In the genomic region with DNA sequence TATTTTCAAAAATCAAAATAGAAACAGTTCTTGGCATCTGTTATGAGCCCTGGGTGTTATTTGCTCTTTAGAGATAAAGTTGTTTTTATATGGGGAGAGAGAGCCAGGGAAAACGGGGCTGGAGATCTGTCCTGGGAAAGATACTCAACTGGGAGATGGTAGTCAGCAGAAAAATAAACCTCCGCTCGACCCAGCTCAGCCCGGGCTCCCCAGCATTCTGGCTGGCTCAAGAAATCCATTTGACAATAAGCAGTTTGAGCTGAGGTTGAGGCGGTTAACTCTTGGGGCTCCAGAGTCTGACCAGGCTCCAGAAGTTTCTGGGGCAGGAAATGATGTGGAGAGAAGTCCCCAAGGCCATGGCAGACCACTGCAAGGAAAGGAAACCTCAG, we compare ENCODE assay signal across 1 cellular context.
TF ChIP-seq lines count a peak whose summit lies in the region.

No MANE protein-coding gene starts in this region.

TF ChIP-seq in HepG2, 621 proteins besides CTCF, POLR2A, EP300 and RAD21 (continued from another document):
- TF ChIP-seq, protein P1, sequence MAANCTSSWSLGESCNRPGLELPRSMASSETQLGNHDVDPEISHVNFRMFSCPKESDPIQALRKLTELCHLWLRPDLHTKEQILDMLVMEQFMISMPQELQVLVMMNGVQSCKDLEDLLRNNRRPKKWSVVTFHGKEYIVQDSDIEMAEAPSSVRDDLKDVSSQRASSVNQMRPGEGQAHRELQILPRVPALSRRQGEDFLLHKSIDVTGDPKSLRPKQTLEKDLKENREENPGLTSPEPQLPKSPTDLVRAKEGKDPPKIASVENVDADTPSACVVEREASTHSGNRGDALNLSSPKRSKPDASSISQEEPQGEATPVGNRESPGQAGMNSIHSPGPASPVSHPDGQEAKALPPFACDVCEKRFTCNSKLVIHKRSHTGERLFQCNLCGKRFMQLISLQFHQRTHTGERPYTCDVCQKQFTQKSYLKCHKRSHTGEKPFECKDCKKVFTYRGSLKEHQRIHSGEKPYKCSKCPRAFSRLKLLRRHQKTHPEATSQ (CRISPR knock-in tag; IDR thresholded peaks at IDR 0.05; ENCODE audit: borderline replicate concordance) = no peak
- TF ChIP-seq NAIF1 (CRISPR knock-in tag; IDR thresholded peaks at IDR 0.05; ENCODE audit: borderline replicate concordance) = no peak
- no peak for TF ChIP-seq NKX3-1 (CRISPR knock-in tag; IDR thresholded peaks at IDR 0.05)
- no peak for TF ChIP-seq SPEN (CRISPR knock-in tag; IDR thresholded peaks at IDR 0.05; ENCODE audit: low read depth)
- TF ChIP-seq, protein P2, sequence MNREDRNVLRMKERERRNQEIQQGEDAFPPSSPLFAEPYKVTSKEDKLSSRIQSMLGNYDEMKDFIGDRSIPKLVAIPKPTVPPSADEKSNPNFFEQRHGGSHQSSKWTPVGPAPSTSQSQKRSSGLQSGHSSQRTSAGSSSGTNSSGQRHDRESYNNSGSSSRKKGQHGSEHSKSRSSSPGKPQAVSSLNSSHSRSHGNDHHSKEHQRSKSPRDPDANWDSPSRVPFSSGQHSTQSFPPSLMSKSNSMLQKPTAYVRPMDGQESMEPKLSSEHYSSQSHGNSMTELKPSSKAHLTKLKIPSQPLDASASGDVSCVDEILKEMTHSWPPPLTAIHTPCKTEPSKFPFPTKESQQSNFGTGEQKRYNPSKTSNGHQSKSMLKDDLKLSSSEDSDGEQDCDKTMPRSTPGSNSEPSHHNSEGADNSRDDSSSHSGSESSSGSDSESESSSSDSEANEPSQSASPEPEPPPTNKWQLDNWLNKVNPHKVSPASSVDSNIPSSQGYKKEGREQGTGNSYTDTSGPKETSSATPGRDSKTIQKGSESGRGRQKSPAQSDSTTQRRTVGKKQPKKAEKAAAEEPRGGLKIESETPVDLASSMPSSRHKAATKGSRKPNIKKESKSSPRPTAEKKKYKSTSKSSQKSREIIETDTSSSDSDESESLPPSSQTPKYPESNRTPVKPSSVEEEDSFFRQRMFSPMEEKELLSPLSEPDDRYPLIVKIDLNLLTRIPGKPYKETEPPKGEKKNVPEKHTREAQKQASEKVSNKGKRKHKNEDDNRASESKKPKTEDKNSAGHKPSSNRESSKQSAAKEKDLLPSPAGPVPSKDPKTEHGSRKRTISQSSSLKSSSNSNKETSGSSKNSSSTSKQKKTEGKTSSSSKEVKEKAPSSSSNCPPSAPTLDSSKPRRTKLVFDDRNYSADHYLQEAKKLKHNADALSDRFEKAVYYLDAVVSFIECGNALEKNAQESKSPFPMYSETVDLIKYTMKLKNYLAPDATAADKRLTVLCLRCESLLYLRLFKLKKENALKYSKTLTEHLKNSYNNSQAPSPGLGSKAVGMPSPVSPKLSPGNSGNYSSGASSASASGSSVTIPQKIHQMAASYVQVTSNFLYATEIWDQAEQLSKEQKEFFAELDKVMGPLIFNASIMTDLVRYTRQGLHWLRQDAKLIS (CRISPR knock-in tag; IDR thresholded peaks at IDR 0.05) = no peak
- TF ChIP-seq MAF1 (CRISPR knock-in tag; IDR thresholded peaks at IDR 0.05; ENCODE audit: borderline replicate concordance) = no peak
